2 cellular contexts compared by ENCODE assay signal in genomic region chr19:17405250-17406038, GRCh38.
A peak's percentile ranks its signal among the peaks of the same experiment; 100 is the strongest.
TF ChIP-seq lines count a peak whose summit lies in the region.

Gene BST2 (minus strand): TSS chr19:17405630. CDS start chr19:17405575, 55 bp downstream.

TF ChIP-seq in SK-N-SH, 30 proteins besides CTCF, POLR2A, EP300 and RAD21 (continued from another document):
- TF ChIP-seq, protein P1, sequence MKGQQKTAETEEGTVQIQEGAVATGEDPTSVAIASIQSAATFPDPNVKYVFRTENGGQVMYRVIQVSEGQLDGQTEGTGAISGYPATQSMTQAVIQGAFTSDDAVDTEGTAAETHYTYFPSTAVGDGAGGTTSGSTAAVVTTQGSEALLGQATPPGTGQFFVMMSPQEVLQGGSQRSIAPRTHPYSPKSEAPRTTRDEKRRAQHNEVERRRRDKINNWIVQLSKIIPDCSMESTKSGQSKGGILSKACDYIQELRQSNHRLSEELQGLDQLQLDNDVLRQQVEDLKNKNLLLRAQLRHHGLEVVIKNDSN (IDR thresholded peaks at IDR 0.05; ENCODE audit: borderline replicate concordance, low read depth) = no peak
- TF ChIP-seq RFX5 (IDR thresholded peaks at IDR 0.05; ENCODE audit: low read length) (no peak), IRF3 (IDR thresholded peaks at IDR 0.05; ENCODE audit: low read depth, low read length) (no peak), NFIC (IDR thresholded peaks at IDR 0.05; ENCODE audit: borderline replicate concordance) (no peak), YY1 (IDR thresholded peaks at IDR 0.05; ENCODE audit: low read depth) (no peak), FOSL2 (IDR thresholded peaks at IDR 0.05; ENCODE audit: borderline replicate concordance, low read depth) (no peak), TCF12 (IDR thresholded peaks at IDR 0.05) (no peak), ELF1 (IDR thresholded peaks at IDR 0.05) (no peak), FOXJ3 (CRISPR knock-in tag; IDR thresholded peaks at IDR 0.05) (no peak), USF2 (IDR thresholded peaks at IDR 0.05; ENCODE audit: borderline replicate concordance, low read depth, low read length) (no peak), SMC3 (IDR thresholded peaks at IDR 0.05; ENCODE audit: low read depth, low read length) (no peak)
- TF ChIP-seq, protein P2, sequence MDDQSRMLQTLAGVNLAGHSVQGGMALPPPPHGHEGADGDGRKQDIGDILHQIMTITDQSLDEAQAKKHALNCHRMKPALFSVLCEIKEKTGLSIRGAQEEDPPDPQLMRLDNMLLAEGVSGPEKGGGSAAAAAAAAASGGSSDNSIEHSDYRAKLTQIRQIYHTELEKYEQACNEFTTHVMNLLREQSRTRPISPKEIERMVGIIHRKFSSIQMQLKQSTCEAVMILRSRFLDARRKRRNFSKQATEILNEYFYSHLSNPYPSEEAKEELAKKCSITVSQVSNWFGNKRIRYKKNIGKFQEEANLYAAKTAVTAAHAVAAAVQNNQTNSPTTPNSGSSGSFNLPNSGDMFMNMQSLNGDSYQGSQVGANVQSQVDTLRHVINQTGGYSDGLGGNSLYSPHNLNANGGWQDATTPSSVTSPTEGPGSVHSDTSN (IDR thresholded peaks at IDR 0.05) = no peak

TF ChIP-seq in K562, 482 proteins besides CTCF, POLR2A, EP300 and RAD21 (continued from another document and continues in another):
- TF ChIP-seq UBTF (IDR thresholded peaks at IDR 0.05; ENCODE audit: borderline replicate concordance in 1 of 2, low read depth in 2 of 2, low read length in 2 of 2) (no peak), FOXA3 (CRISPR knock-in tag; conservative IDR thresholded peaks at IDR 0.05 in 1 of 2, IDR thresholded peaks at IDR 0.05 in 1 of 2) (no peak), BACH1 (tag; IDR thresholded peaks at IDR 0.05) (0 out of 2 replicates have a peak, but pooled peaks have one; percentile 3), SP1 (CRISPR knock-in tag; IDR thresholded peaks at IDR 0.05) (peak; percentile 77), NEUROD1 (IDR thresholded peaks at IDR 0.05; ENCODE audit: borderline replicate concordance, low read depth, low read length, partially characterized antibody) (peak; percentile 26), ZBTB43 (CRISPR knock-in tag; IDR thresholded peaks at IDR 0.05) (no peak), ZNF124 (CRISPR knock-in tag; IDR thresholded peaks at IDR 0.05) (no peak), E2F4 (CRISPR knock-in tag; IDR thresholded peaks at IDR 0.05; ENCODE audit: low read depth) (no peak), RB1 (IDR thresholded peaks at IDR 0.05; ENCODE audit: low read depth) (no peak; the same call in 1 of the 2 replicates), MED1 (CRISPR knock-in tag; IDR thresholded peaks at IDR 0.05; ENCODE audit: borderline replicate concordance) (no peak), FOXA1 (IDR thresholded peaks at IDR 0.05; ENCODE audit: borderline replicate concordance) (no peak), ZNF175 (CRISPR knock-in tag; IDR thresholded peaks at IDR 0.05; ENCODE audit: low read depth) (no peak; the same call in 1 of the 2 replicates), HOMEZ (CRISPR knock-in tag; IDR thresholded peaks at IDR 0.05) (no peak), CEBPB (tag; IDR thresholded peaks at IDR 0.05) (peak; percentile 99), EHMT2 (IDR thresholded peaks at IDR 0.05) (no peak), SMARCC2 (IDR thresholded peaks at IDR 0.05; ENCODE audit: low read depth) (no peak), ZBTB9 (CRISPR knock-in tag; IDR thresholded peaks at IDR 0.05) (no peak), SRSF7 (optimal IDR thresholded peaks at IDR 0.05; ENCODE audit: low read depth, low read length) (no peak), TGIF2 (CRISPR knock-in tag; IDR thresholded peaks at IDR 0.05) (no peak), CTBP1 (IDR thresholded peaks at IDR 0.05; ENCODE audit: borderline replicate concordance) (peak; percentile 81), ZFPM2 (CRISPR knock-in tag; IDR thresholded peaks at IDR 0.05) (no peak), ZNF165 (CRISPR knock-in tag; IDR thresholded peaks at IDR 0.05; ENCODE audit: borderline replicate concordance) (no peak), SRSF9 (IDR thresholded peaks at IDR 0.05; ENCODE audit: borderline replicate concordance, low read depth, low read length) (no peak), MCM2 (IDR thresholded peaks at IDR 0.05; ENCODE audit: low read depth) (no peak), ZNF274 (IDR thresholded peaks at IDR 0.05; ENCODE audit: borderline replicate concordance, low read depth, low read length) (no peak), ELF4 (CRISPR knock-in tag; IDR thresholded peaks at IDR 0.05) (no peak), ZNF143 (CRISPR knock-in tag; IDR thresholded peaks at IDR 0.05) (peak; percentile 20; the same call in 1 of the 2 replicates), ZNF76 (CRISPR knock-in tag; IDR thresholded peaks at IDR 0.05; ENCODE audit: borderline replicate concordance) (no peak), KAT7 (CRISPR knock-in tag; IDR thresholded peaks at IDR 0.05; ENCODE audit: borderline replicate concordance) (no peak), YBX1 (IDR thresholded peaks at IDR 0.05) (no peak), ZZZ3 (IDR thresholded peaks at IDR 0.05) (0 out of 2 replicates have a peak, but pooled peaks have one; percentile 67), ZBTB40 (IDR thresholded peaks at IDR 0.05) (no peak), ZBTB40 (CRISPR knock-in tag; IDR thresholded peaks at IDR 0.05) (no peak), NFATC3 (IDR thresholded peaks at IDR 0.05) (no peak)
- TF ChIP-seq, protein P3, sequence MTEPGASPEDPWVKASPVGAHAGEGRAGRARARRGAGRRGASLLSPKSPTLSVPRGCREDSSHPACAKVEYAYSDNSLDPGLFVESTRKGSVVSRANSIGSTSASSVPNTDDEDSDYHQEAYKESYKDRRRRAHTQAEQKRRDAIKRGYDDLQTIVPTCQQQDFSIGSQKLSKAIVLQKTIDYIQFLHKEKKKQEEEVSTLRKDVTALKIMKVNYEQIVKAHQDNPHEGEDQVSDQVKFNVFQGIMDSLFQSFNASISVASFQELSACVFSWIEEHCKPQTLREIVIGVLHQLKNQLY (CRISPR knock-in tag; conservative IDR thresholded peaks at IDR 0.05) = no peak
- TF ChIP-seq, protein P4, sequence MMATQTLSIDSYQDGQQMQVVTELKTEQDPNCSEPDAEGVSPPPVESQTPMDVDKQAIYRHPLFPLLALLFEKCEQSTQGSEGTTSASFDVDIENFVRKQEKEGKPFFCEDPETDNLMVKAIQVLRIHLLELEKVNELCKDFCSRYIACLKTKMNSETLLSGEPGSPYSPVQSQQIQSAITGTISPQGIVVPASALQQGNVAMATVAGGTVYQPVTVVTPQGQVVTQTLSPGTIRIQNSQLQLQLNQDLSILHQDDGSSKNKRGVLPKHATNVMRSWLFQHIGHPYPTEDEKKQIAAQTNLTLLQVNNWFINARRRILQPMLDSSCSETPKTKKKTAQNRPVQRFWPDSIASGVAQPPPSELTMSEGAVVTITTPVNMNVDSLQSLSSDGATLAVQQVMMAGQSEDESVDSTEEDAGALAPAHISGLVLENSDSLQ (IDR thresholded peaks at IDR 0.05) = peak; percentile 69
